Comparison of ENCODE assay signal across 8 cellular contexts in genomic region chr4:153154010-153154975, GRCh38. TPM values are rescaled to one million over a fixed set of nuclear protein-coding genes. Genes with fewer than 3 reads are reported as not detected.
A peak's percentile ranks its signal among the peaks of the same experiment; 100 is the strongest.
DNase-seq lines count a peak whose midpoint lies in the region; ATAC-seq and FAIRE-seq lines count a peak whose summit lies in the region.

No MANE protein-coding gene starts in this region.

- no peak overlapping the region for H3K27ac ChIP-seq in iPS-18a (ENCODE audit: low read length)

- H3K9ac ChIP-seq in iPS-18a (ENCODE audit: low read length), result peak overlapping the region; percentile 40

- no peaks in the 10 kb centered on the region for H3K9me3 ChIP-seq in iPS-18a (ENCODE audit: control insufficient read depth, low read depth, low read length)

- no peak for ATAC-seq in activated CD8-positive, alpha-beta T cell treated with anti-CD3 and anti-CD28 coated beads, Interleukin-2, amount 10 ng/mL, durations not matched to agents 7 days and 5 days
- peak; percentile 6 for ATAC-seq in stimulated activated naive CD8-positive, alpha-beta T cell treated with anti-CD3 and anti-CD28 coated beads, Interleukin-15, amount 100 ng/mL, for 72 hours
- ATAC-seq in GM18909 (IDR thresholded peaks at IDR 0.05; ENCODE audit: poor library complexity, unreplicated experiment), result no peak

- DNase-seq in GM03348 (ENCODE audit: low spot score), result peak; percentile 14
- DNase-seq in NCI-H1436 (lab: John Stamatoyannopoulos, UW), result peak; percentile 62
- DNase-seq in activated CD8-positive, alpha-beta T cell treated with anti-CD3 and anti-CD28 coated beads, Interleukin-2, amount 10 ng/mL, durations not matched to agents 7 days and 5 days, result no peak
- peak in 1 of 2 donors; percentile 20 for DNase-seq in stimulated activated naive CD8-positive, alpha-beta T cell treated with anti-CD3 and anti-CD28 coated beads, Interleukin-15, amount 100 ng/mL, for 72 hours
- no peak for DNase-seq in D341Med (ENCODE audit: low spot score)
- no peak for DNase-seq in frontal cortex (ENCODE audit: low spot score in 2 of 2)

- CTCF ChIA-PET in activated CD8-positive, alpha-beta T cell treated with anti-CD3 and anti-CD28 coated beads, Interleukin-2, amount 10 ng/mL, durations not matched to agents 7 days and 5 days (lab: Charles Lee), result no interaction called here

- H3K36me3 ChIP-seq in iPS-18a (ENCODE audit: control insufficient read depth, low read depth, low read length), result no peaks in the 10 kb centered on the region

- peaks cover 30% of the 10 kb centered on the region for H3K4me1 Mint-ChIP-seq in activated CD8-positive, alpha-beta T cell treated with anti-CD3 and anti-CD28 coated beads, Interleukin-2, amount 10 ng/mL, durations not matched to agents 7 days and 5 days (ENCODE audit: low read depth)
- peaks cover 79% of the 10 kb centered on the region for H3K4me1 Mint-ChIP-seq in stimulated activated naive CD8-positive, alpha-beta T cell treated with anti-CD3 and anti-CD28 coated beads, Interleukin-15, amount 100 ng/mL, for 72 hours

- no peaks in the 10 kb centered on the region for H3K36me3 Mint-ChIP-seq in activated CD8-positive, alpha-beta T cell treated with anti-CD3 and anti-CD28 coated beads, Interleukin-2, amount 10 ng/mL, durations not matched to agents 7 days and 5 days (ENCODE audit: low read depth)

- H3K4me1 ChIP-seq in iPS-18a (ENCODE audit: control insufficient read depth, low read depth, low read length), result peaks cover 22% of the 10 kb centered on the region

- H3K4me3 Mint-ChIP-seq in activated CD8-positive, alpha-beta T cell treated with anti-CD3 and anti-CD28 coated beads, Interleukin-2, amount 10 ng/mL, durations not matched to agents 7 days and 5 days, result peak overlapping the region; percentile 80
- peak overlapping the region; percentile 88 to 94 for H3K4me3 Mint-ChIP-seq in stimulated activated naive CD8-positive, alpha-beta T cell treated with anti-CD3 and anti-CD28 coated beads, Interleukin-15, amount 100 ng/mL, for 72 hours

- no peak overlapping the region for H3K27ac Mint-ChIP-seq in activated CD8-positive, alpha-beta T cell treated with anti-CD3 and anti-CD28 coated beads, Interleukin-2, amount 10 ng/mL, durations not matched to agents 7 days and 5 days
- peak overlapping the region; percentile 55 to 91 for H3K27ac Mint-ChIP-seq in stimulated activated naive CD8-positive, alpha-beta T cell treated with anti-CD3 and anti-CD28 coated beads, Interleukin-15, amount 100 ng/mL, for 72 hours

- no peaks in the 10 kb centered on the region for H3K9me3 Mint-ChIP-seq in activated CD8-positive, alpha-beta T cell treated with anti-CD3 and anti-CD28 coated beads, Interleukin-2, amount 10 ng/mL, durations not matched to agents 7 days and 5 days (ENCODE audit: insufficient read depth)
- no peaks in the 10 kb centered on the region for H3K9me3 Mint-ChIP-seq in stimulated activated naive CD8-positive, alpha-beta T cell treated with anti-CD3 and anti-CD28 coated beads, Interleukin-15, amount 100 ng/mL, for 72 hours

- peaks cover 55% of the 10 kb centered on the region for H3K27me3 ChIP-seq in iPS-18a (ENCODE audit: control insufficient read depth, insufficient read depth, low read length)

- POLR2A ChIA-PET in activated CD8-positive, alpha-beta T cell treated with anti-CD3 and anti-CD28 coated beads, Interleukin-2, amount 10 ng/mL, durations not matched to agents 7 days and 5 days (lab: Charles Lee), result no interaction called here

- H3K4me3 ChIP-seq in iPS-18a (ENCODE audit: low read length), result peak overlapping the region; percentile 44

- no peak for FAIRE-seq in frontal cortex (lab: Jason Lieb, UNC)

- H3K27me3 Mint-ChIP-seq in activated CD8-positive, alpha-beta T cell treated with anti-CD3 and anti-CD28 coated beads, Interleukin-2, amount 10 ng/mL, durations not matched to agents 7 days and 5 days (ENCODE audit: low read depth), result peaks cover 51% of the 10 kb centered on the region
- H3K27me3 Mint-ChIP-seq in stimulated activated naive CD8-positive, alpha-beta T cell treated with anti-CD3 and anti-CD28 coated beads, Interleukin-15, amount 100 ng/mL, for 72 hours, result peaks cover 44% of the 10 kb centered on the region

RNA-seq across cellular contexts. Expression of gene TRIM2, which starts 50.0 kb away (rescaled TPM):
- under 1 TPM; 0.13 to 0.18 TPM for total RNA-seq in activated CD8-positive, alpha-beta T cell treated with anti-CD3 and anti-CD28 coated beads, Interleukin-2, amount 10 ng/mL, durations not matched to agents 7 days and 5 days
- total RNA-seq in frontal cortex, result 1,036 TPM

Comparison
In these comparisons a context has a peak if more than half of its experiments do, and no peak if none do; other contexts are left out.
1. DNase-seq: peak in GM03348 (single experiment) and NCI-H1436 (single experiment); none in activated CD8-positive, alpha-beta T cell treated with anti-CD3 and anti-CD28 coated beads, Interleukin-2, amount 10 ng/mL, durations not matched to agents 7 days and 5 days (single experiment), D341Med (single experiment) and frontal cortex (0 of 2).
2. RNA of gene TRIM2, which starts 50.0 kb away (total RNA-seq): 1,036 TPM in frontal cortex (single experiment); 0.13 to 0.18 TPM in activated CD8-positive, alpha-beta T cell treated with anti-CD3 and anti-CD28 coated beads, Interleukin-2, amount 10 ng/mL, durations not matched to agents 7 days and 5 days; every median in the first group is over 100 times any median in the second.